In genomic region chr12:18476866-18477265, GRCh38 we compare ENCODE assay signal across 15 cellular contexts.
"Had no signal": no experiment of that assay in that cellular context is flagged by ENCODE, and none has a peak within 500 bp of the region (broad histone marks: within the 10 kb centered on the region; RNA-seq: fewer than 3 reads in every experiment).

No MANE protein-coding gene starts in this region.

- H3K9me3 Mint-ChIP-seq: activated CD4-positive, alpha-beta memory T cell treated with anti-CD3 and anti-CD28 coated beads, Interleukin-2, amount 10 ng/mL, durations not matched to agents 7 days and 5 days had no signal

- H3K27ac Mint-ChIP-seq: activated CD4-positive, alpha-beta memory T cell treated with anti-CD3 and anti-CD28 coated beads, Interleukin-2, amount 10 ng/mL, durations not matched to agents 7 days and 5 days; activated CD4-positive, alpha-beta T cell treated with anti-CD3 and anti-CD28 coated beads for 36 hours; natural killer cell had no signal

- H3K4me3 Mint-ChIP-seq: activated CD4-positive, alpha-beta memory T cell treated with anti-CD3 and anti-CD28 coated beads, Interleukin-2, amount 10 ng/mL, durations not matched to agents 7 days and 5 days; activated CD4-positive, alpha-beta T cell treated with anti-CD3 and anti-CD28 coated beads for 36 hours; activated T-cell treated with anti-CD3 and anti-CD28 coated beads, Interleukin-2, amount 50 U/mL, for 4 hours; natural killer cell had no signal

- H3K27me3 ChIP-seq: adrenal gland, hepatocyte, right atrium auricular region, transverse colon had no signal

- H3K36me3 Mint-ChIP-seq: natural killer cell had no signal

- H3K4me3 ChIP-seq: adrenal gland, hepatocyte, right atrium auricular region, skin epidermis, transverse colon had no signal

- DNase-seq: activated CD4-positive, alpha-beta memory T cell treated with anti-CD3 and anti-CD28 coated beads, Interleukin-2, amount 10 ng/mL, durations not matched to agents 7 days and 5 days; activated CD4-positive, alpha-beta T cell treated with anti-CD3 and anti-CD28 coated beads for 36 hours; activated effector memory CD4-positive, alpha-beta T cell treated with Interleukin-2 at 50 U/mL for 16 hours; activated naive CD4-positive, alpha-beta T cell treated with anti-CD3 and anti-CD28 coated beads, Interleukin-2, amount 50 U/mL, for 16 hours; activated T-cell treated with anti-CD3 and anti-CD28 coated beads, Interleukin-2, amount 50 U/mL, for 4 hours; adrenal gland; left ventricle myocardium superior; mesenchymal stem cell; natural killer cell; stimulated activated naive CD8-positive, alpha-beta T cell treated with anti-CD3 and anti-CD28 coated beads, Interleukin-15, Interleukin-2, amounts not matched to agents 100 U/mL and 50 U/mL, for 24 hours; T1000; transverse colon had no signal

- H3K27me3 Mint-ChIP-seq: activated CD4-positive, alpha-beta memory T cell treated with anti-CD3 and anti-CD28 coated beads, Interleukin-2, amount 10 ng/mL, durations not matched to agents 7 days and 5 days; activated CD4-positive, alpha-beta T cell treated with anti-CD3 and anti-CD28 coated beads for 36 hours had no signal

- H3K36me3 ChIP-seq: adrenal gland, right atrium auricular region, transverse colon had no signal

- H3K9me3 ChIP-seq: adrenal gland, right atrium auricular region, transverse colon had no signal

- H3K4me1 Mint-ChIP-seq: activated CD4-positive, alpha-beta memory T cell treated with anti-CD3 and anti-CD28 coated beads, Interleukin-2, amount 10 ng/mL, durations not matched to agents 7 days and 5 days; activated CD4-positive, alpha-beta T cell treated with anti-CD3 and anti-CD28 coated beads for 36 hours; natural killer cell had no signal
